In genomic region chr4:14928035-14928434, GRCh38 we compare ENCODE assay signal across 28 cellular contexts.
"Had no signal": no experiment of that assay in that cellular context is flagged by ENCODE, and none has a peak within 500 bp of the region (broad histone marks: within the 10 kb centered on the region; RNA-seq: fewer than 3 reads in every experiment).

No MANE protein-coding gene starts in this region.

- H3K9me3 Mint-ChIP-seq: activated CD4-positive, alpha-beta memory T cell treated with anti-CD3 and anti-CD28 coated beads for 36 hours; activated CD4-positive, alpha-beta T cell treated with anti-CD3 and anti-CD28 coated beads, Interleukin-2, amount 10 ng/mL, durations not matched to agents 7 days and 5 days; activated naive CD4-positive, alpha-beta T cell treated with anti-CD3 and anti-CD28 coated beads, Interleukin-2, amount 50 U/mL, for 72 hours; activated naive CD8-positive, alpha-beta T cell treated with anti-CD3 and anti-CD28 coated beads, Interleukin-2, amount 50 U/mL, for 24 hours; activated T-cell treated with anti-CD3 and anti-CD28 coated beads, Interleukin-2, amount 50 U/mL, for 4 hours; central memory CD8-positive, alpha-beta T cell had no signal

- H3K4me3 Mint-ChIP-seq: activated CD4-positive, alpha-beta memory T cell treated with anti-CD3 and anti-CD28 coated beads for 36 hours; activated CD4-positive, alpha-beta T cell treated with anti-CD3 and anti-CD28 coated beads, Interleukin-2, amount 10 ng/mL, durations not matched to agents 7 days and 5 days; activated naive CD8-positive, alpha-beta T cell treated with anti-CD3 and anti-CD28 coated beads, Interleukin-2, amount 50 U/mL, for 24 hours; activated T-cell treated with anti-CD3 and anti-CD28 coated beads, Interleukin-2, amount 50 U/mL, for 4 hours; brain; central memory CD8-positive, alpha-beta T cell had no signal

- H3K27me3 Mint-ChIP-seq: activated CD4-positive, alpha-beta memory T cell treated with anti-CD3 and anti-CD28 coated beads for 36 hours; brain had no signal

- ATAC-seq: activated naive CD4-positive, alpha-beta T cell treated with anti-CD3 and anti-CD28 coated beads, Interleukin-2, amount 50 U/mL, for 72 hours; activated naive CD8-positive, alpha-beta T cell treated with anti-CD3 and anti-CD28 coated beads, Interleukin-2, amount 50 U/mL, for 24 hours; activated T-cell treated with anti-CD3 and anti-CD28 coated beads, Interleukin-2, amount 50 U/mL, for 4 hours had no signal

- H3K4me3 ChIP-seq: Peyer's patch had no signal

- H3K4me1 ChIP-seq: Peyer's patch had no signal

- H3K36me3 Mint-ChIP-seq: activated CD4-positive, alpha-beta memory T cell treated with anti-CD3 and anti-CD28 coated beads for 36 hours; activated naive CD4-positive, alpha-beta T cell treated with anti-CD3 and anti-CD28 coated beads, Interleukin-2, amount 50 U/mL, for 72 hours; brain had no signal

- H3K27me3 ChIP-seq: Peyer's patch had no signal

- H3K9me3 ChIP-seq: Peyer's patch had no signal

- DNase-seq: activated CD4-positive, alpha-beta memory T cell treated with anti-CD3 and anti-CD28 coated beads for 36 hours; activated CD4-positive, alpha-beta T cell treated with anti-CD3 and anti-CD28 coated beads, Interleukin-2, amount 10 ng/mL, durations not matched to agents 7 days and 5 days; activated CD4-positive, CD25-positive, alpha-beta regulatory T cell; activated CD8-positive, alpha-beta memory T cell treated with anti-CD3 and anti-CD28 coated beads for 24 hours; activated effector memory CD4-positive, alpha-beta T cell treated with anti-CD3 and anti-CD28 coated beads, Interleukin-2, amount 50 U/mL, for 16 hours; activated naive CD4-positive, alpha-beta T cell treated with Interleukin-2 at 50 U/mL for 16 hours; activated naive CD8-positive, alpha-beta T cell treated with anti-CD3 and anti-CD28 coated beads, Interleukin-2, amount 50 U/mL, for 24 hours; activated T-cell treated with anti-CD3 and anti-CD28 coated beads, Interleukin-2, amount 50 U/mL, for 4 hours; amniotic stem cell; NCI-H1105; NCI-H1436; NCI-H1694 treated with DMSO at 0.1 percent for 48 hours; NCI-H2029 treated with DMSO at 0.1 percent for 48 hours; NCI-H2171; NCI-H2227 treated with DMSO at 0.1 percent for 48 hours; NCI-H446 treated with DMSO at 0.1 percent for 48 hours; NCI-H524 treated with DMSO at 0.1 percent for 48 hours; NCI-H774; NK-92 treated with Interleukin-12 subunit alpha and Interleukin-12 subunit beta, amount 100 ng/mL, for 24 hours; Peyer's patch; SHP77; T-helper 2 cell had no signal

- H3K4me2 ChIP-seq: KMS-11 had no signal

- H3K27ac Mint-ChIP-seq: activated CD4-positive, alpha-beta memory T cell treated with anti-CD3 and anti-CD28 coated beads for 36 hours; activated CD4-positive, alpha-beta T cell treated with anti-CD3 and anti-CD28 coated beads, Interleukin-2, amount 10 ng/mL, durations not matched to agents 7 days and 5 days; activated naive CD4-positive, alpha-beta T cell treated with anti-CD3 and anti-CD28 coated beads, Interleukin-2, amount 50 U/mL, for 72 hours; activated naive CD8-positive, alpha-beta T cell treated with anti-CD3 and anti-CD28 coated beads, Interleukin-2, amount 50 U/mL, for 24 hours had no signal

- H3K36me3 ChIP-seq: Peyer's patch had no signal

- H3K4me1 Mint-ChIP-seq: activated CD4-positive, alpha-beta T cell treated with anti-CD3 and anti-CD28 coated beads, Interleukin-2, amount 10 ng/mL, durations not matched to agents 7 days and 5 days; activated naive CD8-positive, alpha-beta T cell treated with anti-CD3 and anti-CD28 coated beads, Interleukin-2, amount 50 U/mL, for 24 hours; central memory CD8-positive, alpha-beta T cell had no signal

- H3K27ac ChIP-seq: KMS-11, Peyer's patch, RWPE1, VCaP had no signal
